In the genomic region with DNA sequence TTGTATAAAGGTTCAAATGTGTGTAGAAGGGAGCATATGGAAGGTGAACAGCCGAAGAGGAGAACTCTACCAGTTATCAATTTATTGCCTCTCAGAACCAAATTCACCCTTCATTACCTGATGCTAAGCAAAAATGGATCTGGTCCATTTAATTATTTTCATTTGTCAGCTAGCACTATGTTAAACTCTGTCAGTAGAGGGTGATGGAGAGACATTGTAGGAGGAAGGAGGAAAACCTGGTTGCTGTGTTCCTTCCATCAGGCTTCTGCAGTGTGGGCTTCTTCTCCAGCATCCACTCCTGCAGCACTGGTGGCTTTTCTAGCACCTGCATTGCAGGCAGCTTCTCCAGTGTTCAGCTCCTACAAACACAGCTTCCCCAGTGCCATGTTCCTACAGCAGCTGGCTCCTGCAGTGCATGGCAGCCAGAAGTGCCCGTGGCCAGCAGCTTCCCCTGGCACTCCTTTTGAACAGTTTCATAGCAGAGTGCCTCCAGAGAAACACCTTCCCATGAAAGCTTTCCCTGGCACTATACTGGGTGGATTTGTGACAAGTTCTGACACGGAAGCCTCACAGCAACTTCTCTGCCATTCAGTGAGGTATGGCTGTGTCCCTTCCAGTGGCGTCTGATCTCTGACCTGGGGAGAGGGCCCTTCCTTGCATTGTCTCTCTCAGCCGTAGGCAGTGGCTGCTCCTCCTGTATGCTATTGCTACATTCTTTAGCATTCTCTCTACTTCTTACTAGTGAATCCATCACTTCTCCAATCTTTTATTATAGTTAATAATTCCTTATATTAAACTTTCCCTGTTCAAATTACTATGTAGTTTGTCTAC, we compare ENCODE assay signal across 9 cellular contexts. TPM values are rescaled to one million over a fixed set of nuclear protein-coding genes. Genes with fewer than 3 reads are reported as not detected.
DNase-seq lines count a peak whose midpoint lies in the region; ATAC-seq, FAIRE-seq and TF ChIP-seq lines count a peak whose summit lies in the region.
"Had no signal": no experiment of that assay in that cellular context is flagged by ENCODE, and none has a peak within 500 bp of the region (broad histone marks: within the 10 kb centered on the region; RNA-seq: fewer than 3 reads in every experiment).

No MANE protein-coding gene starts in this region.

- peaks cover 9% of the 10 kb centered on the region for H3K27me3 Mint-ChIP-seq in nephron progenitor cell (ENCODE audit: low read depth, poor library complexity)

- no peak overlapping the region for H3K4me3 Mint-ChIP-seq in nephron progenitor cell

- no peak for TF ChIP-seq CTCF in nephron progenitor cell (IDR thresholded peaks at IDR 0.05)

- H3K4me1 Mint-ChIP-seq in nephron progenitor cell = peaks cover 18% of the 10 kb centered on the region

- H3K27ac ChIP-seq in substantia nigra (ENCODE audit: low read depth, low read length, poor library complexity, severe bottlenecking) = no peak overlapping the region

- DNase-seq in ACHN (peak; percentile 27), GM12892 (ENCODE audit: insufficient read length) (no peak), RCC 7860 (ENCODE audit: low spot score) (peak; percentile 24), fibroblast of peridontal ligament (ENCODE audit: extremely low read depth) (peak; percentile 33), substantia nigra (lab: John Stamatoyannopoulos, UW) (no peak), NCI-H2029 treated with DMSO at 0.1 percent for 48 hours (lab: John Stamatoyannopoulos, UW) (no peak), nephron progenitor cell (no peak)

- FAIRE-seq in GM12892 (lab: Jason Lieb, UNC) (peak; percentile 36), RCC 7860 (lab: Jason Lieb, UNC) (no peak)
- FAIRE-seq: islet of Langerhans had no signal

- in situ Hi-C loops in ACHN (cut with HindIII; ENCODE audit: low pct_ligation_motif_present, low pct_unique_long_range_greater_than_20kb, low sequenced_read_pairs) = no loop called here

- H3K36me3 Mint-ChIP-seq in nephron progenitor cell (ENCODE audit: low read depth) = no peaks in the 10 kb centered on the region

- no peak for TF ChIP-seq POLR2A in GM12892 (IDR thresholded peaks at IDR 0.05; ENCODE audit: low read depth, low read length)

- no peak for ATAC-seq in GM18867 (IDR thresholded peaks at IDR 0.05; ENCODE audit: unreplicated experiment)

- H3K27ac Mint-ChIP-seq in nephron progenitor cell = no peak overlapping the region

- no peaks in the 10 kb centered on the region for H3K9me3 Mint-ChIP-seq in nephron progenitor cell

RNA-seq across cellular contexts. Expression of gene IL17RD, which starts 14.6 kb away (rescaled TPM):
- not detected for polyA plus RNA-seq in GM12892 (2012; ENCODE audit: missing spikeins)

RNA-seq across cellular contexts. Expression of gene HESX1, which starts 20.0 kb away (rescaled TPM):
- polyA plus RNA-seq in GM12892 (2012; ENCODE audit: missing spikeins) = 1.3 TPM

RNA-seq across cellular contexts. Expression of gene APPL1, which starts 47.7 kb away (rescaled TPM):
- polyA plus RNA-seq in GM12892 (2012; ENCODE audit: missing spikeins) = 31.2 TPM

Comparison
In these comparisons a context has a peak if more than half of its experiments do, and no peak if none do; other contexts are left out.
1. DNase-seq: peak in ACHN (single experiment), RCC 7860 (single experiment) and fibroblast of peridontal ligament (single experiment); none in GM12892 (single experiment), substantia nigra (0 of 49), NCI-H2029 treated with DMSO at 0.1 percent for 48 hours (single experiment) and nephron progenitor cell (single experiment).